12 cellular contexts compared by ENCODE assay signal in genomic region chr3:47113669-47114365, GRCh38. TPM values are rescaled to one million over a fixed set of nuclear protein-coding genes. Genes with fewer than 3 reads are reported as not detected.
A peak's percentile ranks its signal among the peaks of the same experiment; 100 is the strongest.
DNase-seq lines count a peak whose midpoint lies in the region; ATAC-seq, FAIRE-seq and TF ChIP-seq lines count a peak whose summit lies in the region.
"Had no signal": no experiment of that assay in that cellular context is flagged by ENCODE, and none has a peak within 500 bp of the region (broad histone marks: within the 10 kb centered on the region; RNA-seq: fewer than 3 reads in every experiment).

No MANE protein-coding gene starts in this region.

- FAIRE-seq in GM19239 (lab: Jason Lieb, UNC) (peak; percentile 92), bronchial epithelial cell (lab: Jason Lieb, UNC) (no peak)
- FAIRE-seq: endothelial cell of umbilical vein had no signal

- no peaks in the 10 kb centered on the region for H3K9me3 ChIP-seq in osteoblast (ENCODE audit: low read depth, low read length)

- peaks cover 39% of the 10 kb centered on the region for H3K36me3 Mint-ChIP-seq in activated naive CD4-positive, alpha-beta T cell treated with anti-CD3 and anti-CD28 coated beads, Interleukin-2, amount 10 ng/mL, durations not matched to agents 7 days and 5 days
- H3K36me3 Mint-ChIP-seq in osteocyte (ENCODE audit: unreplicated experiment), result peaks cover 45% of the 10 kb centered on the region

- no peaks in the 10 kb centered on the region for H3K27me3 Mint-ChIP-seq in activated naive CD4-positive, alpha-beta T cell treated with anti-CD3 and anti-CD28 coated beads, Interleukin-2, amount 10 ng/mL, durations not matched to agents 7 days and 5 days
- H3K27me3 Mint-ChIP-seq in osteocyte (ENCODE audit: unreplicated experiment), result no peaks in the 10 kb centered on the region

- peaks cover 38% of the 10 kb centered on the region for H3K4me1 ChIP-seq in osteoblast (ENCODE audit: insufficient read depth, low read length)

- H4K20me1 ChIP-seq in osteoblast (ENCODE audit: insufficient read depth, low read length), result peaks cover 1% of the 10 kb centered on the region

- no peak overlapping the region for H3K4me3 ChIP-seq in bronchial epithelial cell (ENCODE audit: low read depth, low read length)
- H3K4me3 ChIP-seq in osteoblast (ENCODE audit: insufficient read depth, low read length), result no peak overlapping the region

- H3K27ac ChIP-seq in osteoblast (ENCODE audit: low read depth, low read length), result peak overlapping the region; percentile 80
- H3K27ac ChIP-seq: HL-60 had no signal

- H3K4me2 ChIP-seq in osteoblast (ENCODE audit: insufficient read depth, low read length), result peak overlapping the region; percentile 32

- DNase-seq in GM19239 (ENCODE audit: insufficient read length, low spot score) (no peak), NOMO-1 treated with dmso at 0.1 percent for 144 hours (lab: John Stamatoyannopoulos, UW; ENCODE audit: unreplicated experiment) (peak; percentile 56), bronchial epithelial cell (ENCODE audit: low read depth) (peak; percentile 94), osteoblast (ENCODE audit: insufficient read length, low spot score, missing footprints) (peak; percentile 87), osteocyte (ENCODE audit: extremely low spot score, unreplicated experiment) (no peak)
- DNase-seq in stimulated activated CD4-positive, alpha-beta T cell treated with anti-CD3 and anti-CD28 coated beads, Interleukin-1b, Interleukin-23, amount 100 ng/mL, for 48 hours, result no peak
- no peak for DNase-seq in activated naive CD4-positive, alpha-beta T cell treated with anti-CD3 and anti-CD28 coated beads, Interleukin-2, amount 10 ng/mL, durations not matched to agents 7 days and 5 days
- DNase-seq: activated naive CD4-positive, alpha-beta T cell treated with anti-CD3 and anti-CD28 coated beads for 36 hours; NCI-H510A had no signal

- CTCF ChIA-PET in activated naive CD4-positive, alpha-beta T cell treated with anti-CD3 and anti-CD28 coated beads, Interleukin-2, amount 10 ng/mL, durations not matched to agents 7 days and 5 days (lab: Charles Lee), result no interaction called here

- no peak for ATAC-seq in HG03432 (IDR thresholded peaks at IDR 0.05; ENCODE audit: unreplicated experiment)

- H3K27me3 ChIP-seq in bronchial epithelial cell (ENCODE audit: control insufficient read depth, insufficient read depth, low read length) (no peaks in the 10 kb centered on the region), osteoblast (ENCODE audit: insufficient read depth, low read length) (no peaks in the 10 kb centered on the region)

- peaks cover 12% of the 10 kb centered on the region for H3K4me1 Mint-ChIP-seq in activated naive CD4-positive, alpha-beta T cell treated with anti-CD3 and anti-CD28 coated beads, Interleukin-2, amount 10 ng/mL, durations not matched to agents 7 days and 5 days
- peaks cover 17% of the 10 kb centered on the region for H3K4me1 Mint-ChIP-seq in osteocyte (ENCODE audit: unreplicated experiment)

- H3K27ac Mint-ChIP-seq in activated naive CD4-positive, alpha-beta T cell treated with anti-CD3 and anti-CD28 coated beads, Interleukin-2, amount 10 ng/mL, durations not matched to agents 7 days and 5 days, result no peak overlapping the region
- H3K27ac Mint-ChIP-seq in osteocyte (ENCODE audit: unreplicated experiment), result no peak overlapping the region
- H3K27ac Mint-ChIP-seq: activated naive CD4-positive, alpha-beta T cell treated with anti-CD3 and anti-CD28 coated beads for 36 hours had no signal

- H2AFZ ChIP-seq in osteoblast (ENCODE audit: low read length), result no peak overlapping the region

- H3K4me3 Mint-ChIP-seq in activated naive CD4-positive, alpha-beta T cell treated with anti-CD3 and anti-CD28 coated beads, Interleukin-2, amount 10 ng/mL, durations not matched to agents 7 days and 5 days, result no peak overlapping the region
- no peak overlapping the region for H3K4me3 Mint-ChIP-seq in osteocyte (ENCODE audit: unreplicated experiment)
- H3K4me3 Mint-ChIP-seq: activated naive CD4-positive, alpha-beta T cell treated with anti-CD3 and anti-CD28 coated beads for 36 hours had no signal

- H3K9me3 Mint-ChIP-seq in activated naive CD4-positive, alpha-beta T cell treated with anti-CD3 and anti-CD28 coated beads, Interleukin-2, amount 10 ng/mL, durations not matched to agents 7 days and 5 days, result no peaks in the 10 kb centered on the region
- no peaks in the 10 kb centered on the region for H3K9me3 Mint-ChIP-seq in osteocyte (ENCODE audit: unreplicated experiment)
- H3K9me3 Mint-ChIP-seq: activated naive CD4-positive, alpha-beta T cell treated with anti-CD3 and anti-CD28 coated beads for 36 hours had no signal

- no peak for TF ChIP-seq CTCF in bronchial epithelial cell (IDR thresholded peaks at IDR 0.05; ENCODE audit: insufficient read depth, low read length, severe bottlenecking)
- TF ChIP-seq CTCF in osteoblast (IDR thresholded peaks at IDR 0.05; ENCODE audit: extremely low read depth, low read depth, low read length), result no peak
- no peak for TF ChIP-seq CTCF in osteocyte (IDR thresholded peaks at IDR 0.05)

- peaks cover 43% of the 10 kb centered on the region for H3K79me2 ChIP-seq in osteoblast (ENCODE audit: insufficient read depth, low read length)

- peaks cover 5% of the 10 kb centered on the region for H3K36me3 ChIP-seq in bronchial epithelial cell (ENCODE audit: control insufficient read depth, insufficient read depth, low read length)
- H3K36me3 ChIP-seq in osteoblast (ENCODE audit: insufficient read depth, low read length), result peaks cover 42% of the 10 kb centered on the region

RNA-seq across cellular contexts. Expression of gene SETD2, which starts 50.1 kb away (rescaled TPM):
- 19.7 and 26.9 TPM in 2 replicates for total RNA-seq in bronchial epithelial cell
- 37.1 and 39.8 TPM in 2 replicates for total RNA-seq in osteoblast
- total RNA-seq in osteocyte, result 45.0 and 47.1 TPM in 2 replicates

Comparison
In these comparisons a context has a peak if more than half of its experiments do, and no peak if none do; other contexts are left out.
1. DNase-seq: peak in NOMO-1 treated with dmso at 0.1 percent for 144 hours (single experiment), bronchial epithelial cell (single experiment) and osteoblast (single experiment); none in GM19239 (single experiment), stimulated activated CD4-positive, alpha-beta T cell treated with anti-CD3 and anti-CD28 coated beads, Interleukin-1b, Interleukin-23, amount 100 ng/mL, for 48 hours (single experiment), activated naive CD4-positive, alpha-beta T cell treated with anti-CD3 and anti-CD28 coated beads, Interleukin-2, amount 10 ng/mL, durations not matched to agents 7 days and 5 days (single experiment) and osteocyte (single experiment).